ENCODE assay signal across 20 cellular contexts in genomic region chr12:2574536-2574935, GRCh38.
DNase-seq lines count a peak whose midpoint lies in the region; ATAC-seq and TF ChIP-seq lines count a peak whose summit lies in the region.
"Had no signal": no experiment of that assay in that cellular context is flagged by ENCODE, and none has a peak within 500 bp of the region (broad histone marks: within the 10 kb centered on the region; RNA-seq: fewer than 3 reads in every experiment).

No MANE protein-coding gene starts in this region.

- TF ChIP-seq CTCF in sigmoid colon (IDR thresholded peaks at IDR 0.05): no peak

- peak; percentile 14 to 51 for DNase-seq in NCI-H2081 (lab: John Stamatoyannopoulos, UW)
- DNase-seq in NCI-H2081 treated with DMSO at 0.1 percent for 48 hours (lab: John Stamatoyannopoulos, UW): no peak
- DNase-seq in activated effector memory CD4-positive, alpha-beta T cell treated with anti-CD3 and anti-CD28 coated beads, Interleukin-2, amount 50 U/mL, for 16 hours: peak; percentile 41
- no peak for DNase-seq in activated effector memory CD4-positive, alpha-beta T cell treated with Interleukin-2 at 50 U/mL for 16 hours
- peak; percentile 47 for DNase-seq in NCI-H345 (lab: John Stamatoyannopoulos, UW)
- DNase-seq in sigmoid colon: peak; percentile 25
- DNase-seq in NCI-H2029 treated with DMSO at 0.1 percent for 48 hours (lab: John Stamatoyannopoulos, UW): no peak
- no peak for DNase-seq in stimulated activated naive B cell treated with anti-CD40 and anti-IgM and Interleukin-4, amounts not matched to agents 10 μg/mL and 1 μg/mL and 100 μg/mL, for 72 hours
- DNase-seq: 8988T; Calu3; CD4-positive, CD25-positive, alpha-beta regulatory T cell; DMS153; DMS79 treated with DMSO at 0.1 percent for 48 hours; EL; GDM1; GOT3; H9; HFFc6 had no signal

- no peaks in the 10 kb centered on the region for H3K4me1 ChIP-seq in sigmoid colon
- H3K4me1 ChIP-seq: BLaER1 treated with 17β-estradiol and CSF1 and Interleukin-3, amounts not matched to agents 10 nM and 100 nM had no signal

- 91 to 96% methylated on average over 2 of the region's 2 CpGs for whole genome bisulfite sequencing in sigmoid colon, 2 donors

- no peaks in the 10 kb centered on the region for H3K4me1 Mint-ChIP-seq in stimulated activated naive B cell treated with anti-CD40 and anti-IgM and Interleukin-4, amounts not matched to agents 10 μg/mL and 1 μg/mL and 100 μg/mL, for 72 hours
- H3K4me1 Mint-ChIP-seq: CD4-positive, CD25-positive, alpha-beta regulatory T cell had no signal

- H3K36me3 Mint-ChIP-seq in stimulated activated naive B cell treated with anti-CD40 and anti-IgM and Interleukin-4, amounts not matched to agents 10 μg/mL and 1 μg/mL and 100 μg/mL, for 72 hours: no peaks in the 10 kb centered on the region
- H3K36me3 Mint-ChIP-seq: CD4-positive, CD25-positive, alpha-beta regulatory T cell had no signal

- no peak overlapping the region for H3K27ac Mint-ChIP-seq in stimulated activated naive B cell treated with anti-CD40 and anti-IgM and Interleukin-4, amounts not matched to agents 10 μg/mL and 1 μg/mL and 100 μg/mL, for 72 hours
- H3K27ac Mint-ChIP-seq: CD4-positive, CD25-positive, alpha-beta regulatory T cell; H9; HFFc6 had no signal

- H3K4me3 ChIP-seq in sigmoid colon: no peak overlapping the region
- H3K4me3 ChIP-seq: BLaER1 treated with 17β-estradiol and CSF1 and Interleukin-3, amounts not matched to agents 10 nM and 100 nM had no signal

- no peak for ATAC-seq in stimulated activated naive B cell treated with anti-CD40 and anti-IgM and Interleukin-4, amounts not matched to agents 10 μg/mL and 1 μg/mL and 100 μg/mL, for 72 hours (replicated peaks)
- ATAC-seq: HepG2 had no signal

- peaks cover 13 to 23% of the 10 kb centered on the region in 2 donors for H3K27me3 Mint-ChIP-seq in stimulated activated naive B cell treated with anti-CD40 and anti-IgM and Interleukin-4, amounts not matched to agents 10 μg/mL and 1 μg/mL and 100 μg/mL, for 72 hours

- intact Hi-C loops in sigmoid colon (cut with DNase I): no loop called here

- no peak for TF ChIP-seq EP300 in sigmoid colon (IDR thresholded peaks at IDR 0.05)

- H3K9me3 ChIP-seq in sigmoid colon: no peaks in the 10 kb centered on the region
- H3K9me3 ChIP-seq: BLaER1 treated with 17β-estradiol and CSF1 and Interleukin-3, amounts not matched to agents 10 nM and 100 nM had no signal

- H3K4me3 Mint-ChIP-seq in stimulated activated naive B cell treated with anti-CD40 and anti-IgM and Interleukin-4, amounts not matched to agents 10 μg/mL and 1 μg/mL and 100 μg/mL, for 72 hours: no peak overlapping the region
- H3K4me3 Mint-ChIP-seq: H9, HFFc6 had no signal

- no peaks in the 10 kb centered on the region for H3K9me3 Mint-ChIP-seq in stimulated activated naive B cell treated with anti-CD40 and anti-IgM and Interleukin-4, amounts not matched to agents 10 μg/mL and 1 μg/mL and 100 μg/mL, for 72 hours
- H3K9me3 Mint-ChIP-seq: H9, HFFc6 had no signal

- TF ChIP-seq POLR2A in sigmoid colon (IDR thresholded peaks at IDR 0.05): no peak

- H3K27me3 ChIP-seq in sigmoid colon: no peaks in the 10 kb centered on the region

- H3K36me3 ChIP-seq in sigmoid colon: peaks cover 0 to 58% (median 8%) of the 10 kb centered on the region in 4 donors
- H3K36me3 ChIP-seq: BLaER1 treated with 17β-estradiol and CSF1 and Interleukin-3, amounts not matched to agents 10 nM and 100 nM had no signal

- no peak overlapping the region for H3K27ac ChIP-seq in sigmoid colon
- H3K27ac ChIP-seq: BLaER1 treated with 17β-estradiol and CSF1 and Interleukin-3, amounts not matched to agents 10 nM and 100 nM had no signal

Comparison
In these comparisons a context has a peak if more than half of its experiments do, and no peak if none do; other contexts are left out.
1. DNase-seq: peak in NCI-H2081 (2 of 2), activated effector memory CD4-positive, alpha-beta T cell treated with anti-CD3 and anti-CD28 coated beads, Interleukin-2, amount 50 U/mL, for 16 hours (single experiment), NCI-H345 (single experiment) and sigmoid colon (single experiment); none in NCI-H2081 treated with DMSO at 0.1 percent for 48 hours (single experiment), activated effector memory CD4-positive, alpha-beta T cell treated with Interleukin-2 at 50 U/mL for 16 hours (single experiment), NCI-H2029 treated with DMSO at 0.1 percent for 48 hours (single experiment) and stimulated activated naive B cell treated with anti-CD40 and anti-IgM and Interleukin-4, amounts not matched to agents 10 μg/mL and 1 μg/mL and 100 μg/mL, for 72 hours (single experiment).